Comparison of ENCODE assay signal across 8 cellular contexts in genomic region chr17:75182319-75182568, GRCh38. TPM values are rescaled to one million over a fixed set of nuclear protein-coding genes. Genes with fewer than 3 reads are reported as not detected.
A peak's percentile ranks its signal among the peaks of the same experiment; 100 is the strongest.
DNase-seq lines count a peak whose midpoint lies in the region; ATAC-seq and TF ChIP-seq lines count a peak whose summit lies in the region.

No MANE protein-coding gene starts in this region.

- peak overlapping the region; percentile 59 for H3K27ac Mint-ChIP-seq in mesothelial cell of epicardium

- peak overlapping the region; percentile 76 for H3K4me3 Mint-ChIP-seq in mesothelial cell of epicardium

- H3K4me1 ChIP-seq in HUES48 (ENCODE audit: control insufficient read depth, insufficient read depth, low read length) = peaks cover 10% of the 10 kb centered on the region

- TF ChIP-seq CTCF in mesothelial cell of epicardium (IDR thresholded peaks at IDR 0.05; ENCODE audit: unreplicated experiment) = no peak

- peak overlapping the region; percentile 91 for H3K4me3 ChIP-seq in HUES48 (ENCODE audit: low read depth, low read length)

- no peaks in the 10 kb centered on the region for H3K27me3 ChIP-seq in HUES48 (ENCODE audit: control insufficient read depth, insufficient read depth, low read length)

- peaks cover 24% of the 10 kb centered on the region for H3K4me1 Mint-ChIP-seq in mesothelial cell of epicardium

- H3K27me3 Mint-ChIP-seq in mesothelial cell of epicardium (ENCODE audit: low read depth) = no peaks in the 10 kb centered on the region

- H3K9ac ChIP-seq in HUES48 (ENCODE audit: low read depth, low read length) = peak overlapping the region; percentile 99

- peak overlapping the region; percentile 98 for H3K27ac ChIP-seq in HUES48 (ENCODE audit: low read depth, low read length)
- peak overlapping the region; percentile 100 for H3K27ac ChIP-seq in caudate nucleus (ENCODE audit: low read depth, low read length)

- no peaks in the 10 kb centered on the region for H3K36me3 Mint-ChIP-seq in mesothelial cell of epicardium

- peaks cover 5% of the 10 kb centered on the region for H3K9me3 Mint-ChIP-seq in mesothelial cell of epicardium

- DNase-seq in caudate nucleus (lab: John Stamatoyannopoulos, UW) (peak in 13 of 61 donors; percentile 17 to 59 (median 44)), mesothelial cell of epicardium (ENCODE audit: low spot score in 2 of 2, unreplicated experiment in 2 of 2) (peak in 1 of 2 experiments; percentile 17), T1000 (lab: John Stamatoyannopoulos, UW) (no peak), SKM-1 (lab: John Stamatoyannopoulos, UW; ENCODE audit: unreplicated experiment) (no peak), midbrain (lab: John Stamatoyannopoulos, UW) (no peak)
- no peak for DNase-seq in stimulated activated CD4-positive, alpha-beta T cell treated with anti-CD3 and anti-CD28 coated beads, Interleukin-12 subunit alpha, Interleukin-12 subunit beta, amount 100 ng/mL, for 4 hours

- peaks cover 37% of the 10 kb centered on the region for H3K36me3 ChIP-seq in HUES48 (ENCODE audit: control insufficient read depth, insufficient read depth, low read length)

- no peaks in the 10 kb centered on the region for H3K9me3 ChIP-seq in HUES48 (ENCODE audit: control insufficient read depth, insufficient read depth, low read length)

- ATAC-seq in GM19025 (IDR thresholded peaks at IDR 0.05; ENCODE audit: low read depth, unreplicated experiment) = peak; percentile 16

RNA-seq across cellular contexts. Expression of gene SUMO2, which starts 0.5 kb away (rescaled TPM):
- total RNA-seq in mesothelial cell of epicardium = 542 to 571 TPM (median 565 TPM) in 3 replicates

RNA-seq across cellular contexts. Expression of gene NUP85, which starts 23.2 kb away (rescaled TPM):
- total RNA-seq in mesothelial cell of epicardium = 69.6 to 79.7 TPM (median 71.9 TPM) in 3 replicates

RNA-seq across cellular contexts. Expression of gene JPT1, which starts 27.9 kb away (rescaled TPM):
- total RNA-seq in mesothelial cell of epicardium = 121 to 132 TPM (median 124 TPM) in 3 replicates

RNA-seq across cellular contexts. Expression of gene NT5C, which starts 50.7 kb away (rescaled TPM):
- total RNA-seq in mesothelial cell of epicardium = 44.3 to 51.0 TPM (median 46.8 TPM) in 3 replicates
